Comparison of ENCODE assay signal across 8 cellular contexts in the genomic region with DNA sequence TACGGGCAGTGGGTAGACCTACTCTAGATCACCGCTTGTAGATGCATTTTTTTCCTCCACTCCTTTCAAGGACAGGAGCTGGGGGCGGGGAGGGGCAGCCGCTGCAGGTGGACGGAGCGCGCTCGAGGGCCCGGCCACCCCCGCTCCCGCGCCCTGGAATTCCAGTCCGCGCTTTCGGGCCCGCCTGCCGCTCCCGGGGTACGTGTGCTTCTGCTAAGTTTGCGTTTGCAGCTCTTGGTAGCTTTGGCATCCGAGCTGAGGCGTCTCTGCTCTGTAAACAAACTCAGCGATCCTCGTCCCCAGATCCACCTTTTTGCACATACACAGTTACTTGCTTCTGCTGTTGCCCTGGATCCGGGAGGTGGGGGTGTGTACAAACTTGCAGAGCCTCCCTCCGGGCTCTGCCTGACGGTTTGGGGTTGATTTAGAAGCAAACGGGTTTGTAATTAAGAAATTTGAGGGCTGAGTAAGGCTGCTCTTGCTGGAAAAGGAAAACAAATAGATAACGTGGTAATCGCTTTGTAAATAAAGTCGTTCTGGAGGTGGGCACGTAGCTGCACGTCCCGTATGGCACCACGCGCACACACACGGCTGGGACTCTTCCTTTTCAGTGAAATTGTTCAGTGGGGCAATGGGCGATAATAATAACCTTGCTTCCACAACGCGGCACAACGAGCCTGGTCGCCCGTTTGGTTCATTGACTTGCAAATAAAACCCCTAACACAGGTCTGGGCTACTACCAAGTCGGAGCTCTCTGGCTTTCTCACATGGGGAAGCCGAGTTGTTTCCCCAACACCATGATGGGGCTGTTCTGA. TPM values are rescaled to one million over a fixed set of nuclear protein-coding genes. Genes with fewer than 3 reads are reported as not detected.
A peak's percentile ranks its signal among the peaks of the same experiment; 100 is the strongest.
DNase-seq lines count a peak whose midpoint lies in the region; ATAC-seq, FAIRE-seq and TF ChIP-seq lines count a peak whose summit lies in the region.

No MANE protein-coding gene starts in this region.

- ATAC-seq in GM19023 (IDR thresholded peaks at IDR 0.05; ENCODE audit: unreplicated experiment) = peak; percentile 56
- peak; percentile 53 for ATAC-seq in HG03196 (IDR thresholded peaks at IDR 0.05; ENCODE audit: unreplicated experiment)
- ATAC-seq in central memory CD8-positive, alpha-beta T cell (replicated peaks; ENCODE audit: extremely low read depth, poor library complexity, severe bottlenecking) = peak; percentile 70

- H3K27me3 Mint-ChIP-seq in central memory CD8-positive, alpha-beta T cell = no peaks in the 10 kb centered on the region

- peaks cover 38% of the 10 kb centered on the region for H3K36me3 Mint-ChIP-seq in central memory CD8-positive, alpha-beta T cell (ENCODE audit: insufficient read depth)

- H3K4me3 ChIP-seq in kidney (ENCODE audit: low read length in 2 of 2) = peak overlapping the region; percentile 86 to 97

- H3K9me3 Mint-ChIP-seq in central memory CD8-positive, alpha-beta T cell = no peaks in the 10 kb centered on the region

- DNase-seq in AG08396 (ENCODE audit: low spot score) (peak; percentile 84), NCI-H345 (lab: John Stamatoyannopoulos, UW) (peak; percentile 96), kidney (peak; percentile 96)
- DNase-seq in activated CD4-positive, CD25-positive, alpha-beta regulatory T cell (lab: John Stamatoyannopoulos, UW) = peak; percentile 60 to 74 (median 66)
- peak; percentile 64 to 78 for DNase-seq in central memory CD8-positive, alpha-beta T cell (ENCODE audit: low spot score in 2 of 2)
- DNase-seq in stimulated activated CD4-positive, alpha-beta T cell treated with anti-CD3 and anti-CD28 coated beads, Interleukin-15, amount 100 ng/mL, for 1 hour (ENCODE audit: low read depth in 1 of 2, low spot score in 1 of 2) = peak; percentile 64 to 75

- intact Hi-C loops in kidney (cut with DNase I) = loop anchor here (10.0 kb wide), 1 partner anchor 679 kb away; no protein-coding TSS in a partner anchor

- peak overlapping the region; percentile 98 to 99 for H3K27ac ChIP-seq in kidney (ENCODE audit: low read depth in 2 of 2, low read length in 2 of 2)

- peak overlapping the region; percentile 100 for H3K27ac Mint-ChIP-seq in central memory CD8-positive, alpha-beta T cell (ENCODE audit: low read depth)

- FAIRE-seq in kidney (lab: Jason Lieb, UNC) = no peak

- peak overlapping the region; percentile 100 for H3K4me3 Mint-ChIP-seq in central memory CD8-positive, alpha-beta T cell

- peaks cover 44% of the 10 kb centered on the region for H3K4me1 Mint-ChIP-seq in central memory CD8-positive, alpha-beta T cell

- no peaks in the 10 kb centered on the region for H3K9me3 ChIP-seq in kidney (ENCODE audit: control insufficient read depth in 1 of 2, low read length in 2 of 2)

- H3K9ac ChIP-seq in kidney (ENCODE audit: low read length in 2 of 2) = peak overlapping the region; percentile 42 to 92

- TF ChIP-seq CTCF in kidney (IDR thresholded peaks at IDR 0.05; ENCODE audit: borderline replicate concordance, extremely low read depth, insufficient read depth) = no peak

- H3K36me3 ChIP-seq in kidney (ENCODE audit: control insufficient read depth in 1 of 2, insufficient read depth in 2 of 2, low read length in 2 of 2) = peaks cover 5 to 14% of the 10 kb centered on the region in 2 donors

- H3K4me1 ChIP-seq in kidney (ENCODE audit: control insufficient read depth in 1 of 2, insufficient read depth in 1 of 2, low read depth in 1 of 2, low read length in 2 of 2) = no peaks in the 10 kb centered on the region

RNA-seq across cellular contexts. Expression of gene CITED2, which starts 1.0 kb away (rescaled TPM):
- 215 TPM for total RNA-seq in kidney
- polyA plus RNA-seq in kidney (ENCODE audit: insufficient read depth, low read depth, low replicate concordance) = 72.1 TPM

Comparison
In these comparisons a context has a peak if more than half of its experiments do, and no peak if none do; other contexts are left out.
1. Peak in every context shown above with its lines: DNase-seq, ATAC-seq, H3K4me3 ChIP-seq and H3K27ac ChIP-seq.